1 cellular context compared by ENCODE assay signal in the genomic region with DNA sequence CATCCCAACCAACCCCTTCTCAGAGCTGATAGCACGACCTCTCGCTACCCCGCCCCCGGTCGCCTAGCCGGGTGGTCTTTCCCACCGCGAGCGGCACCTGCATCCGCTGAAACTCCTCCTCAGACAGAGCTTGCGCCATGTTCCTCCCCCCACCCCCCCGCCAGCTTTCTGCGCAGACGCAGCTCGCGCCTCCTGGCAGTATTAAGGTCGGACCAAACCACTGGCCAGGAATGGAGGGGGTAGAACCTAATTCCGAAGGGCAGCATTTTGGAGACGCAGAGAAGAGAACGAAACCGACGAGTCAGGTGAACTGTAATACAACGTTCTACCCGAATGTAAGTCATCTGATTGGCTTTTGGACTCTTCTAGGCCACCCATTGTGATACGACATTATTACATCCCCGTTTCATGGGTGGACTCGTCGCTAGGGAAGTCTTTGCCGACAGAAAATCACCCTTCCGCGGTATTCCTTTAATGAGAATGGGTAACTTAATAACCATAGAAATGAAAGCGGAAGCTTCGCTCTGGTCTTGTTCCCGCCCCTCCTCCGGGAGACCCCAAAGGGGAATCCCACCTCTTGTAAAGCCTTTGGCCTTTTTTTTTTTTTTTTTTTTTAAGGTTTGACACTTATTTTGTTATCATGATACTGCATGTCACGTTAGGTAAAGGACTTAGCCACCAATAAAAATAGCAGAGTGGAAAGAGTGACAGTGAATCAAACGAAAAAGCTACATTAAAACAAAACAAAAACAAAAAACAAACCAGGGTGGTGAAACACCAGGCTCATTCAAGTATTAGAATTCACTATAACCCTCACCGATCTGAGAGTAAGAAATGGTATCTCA.
A peak's percentile ranks its signal among the peaks of the same experiment; 100 is the strongest.
TF ChIP-seq lines count a peak whose summit lies in the region.

A gene with protein sequence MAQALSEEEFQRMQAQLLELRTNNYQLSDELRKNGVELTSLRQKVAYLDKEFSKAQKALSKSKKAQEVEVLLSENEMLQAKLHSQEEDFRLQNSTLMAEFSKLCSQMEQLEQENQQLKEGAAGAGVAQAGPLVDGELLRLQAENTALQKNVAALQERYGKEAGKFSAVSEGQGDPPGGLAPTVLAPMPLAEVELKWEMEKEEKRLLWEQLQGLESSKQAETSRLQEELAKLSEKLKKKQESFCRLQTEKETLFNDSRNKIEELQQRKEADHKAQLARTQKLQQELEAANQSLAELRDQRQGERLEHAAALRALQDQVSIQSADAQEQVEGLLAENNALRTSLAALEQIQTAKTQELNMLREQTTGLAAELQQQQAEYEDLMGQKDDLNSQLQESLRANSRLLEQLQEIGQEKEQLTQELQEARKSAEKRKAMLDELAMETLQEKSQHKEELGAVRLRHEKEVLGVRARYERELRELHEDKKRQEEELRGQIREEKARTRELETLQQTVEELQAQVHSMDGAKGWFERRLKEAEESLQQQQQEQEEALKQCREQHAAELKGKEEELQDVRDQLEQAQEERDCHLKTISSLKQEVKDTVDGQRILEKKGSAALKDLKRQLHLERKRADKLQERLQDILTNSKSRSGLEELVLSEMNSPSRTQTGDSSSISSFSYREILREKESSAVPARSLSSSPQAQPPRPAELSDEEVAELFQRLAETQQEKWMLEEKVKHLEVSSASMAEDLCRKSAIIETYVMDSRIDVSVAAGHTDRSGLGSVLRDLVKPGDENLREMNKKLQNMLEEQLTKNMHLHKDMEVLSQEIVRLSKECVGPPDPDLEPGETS (minus strand): TSS at position 174 of the 845 bp plus-strand sequence. CDS start 35 bp downstream, at position 139.

TF ChIP-seq in K562, 482 proteins besides CTCF, POLR2A, EP300 and RAD21 (continued from another document and continues in another):
- TF ChIP-seq SREBF1 (IDR thresholded peaks at IDR 0.05; ENCODE audit: borderline replicate concordance, low read depth, low read length) (0 out of 2 replicates have a peak, but pooled peaks have one; percentile 70), CBX3 (IDR thresholded peaks at IDR 0.05; ENCODE audit: borderline replicate concordance in 1 of 2, low read length in 2 of 2) (no peak), C11orf30 (IDR thresholded peaks at IDR 0.05; ENCODE audit: low read depth) (0 out of 2 replicates have a peak, but pooled peaks have one; percentile 28), TEAD1 (CRISPR knock-in tag; IDR thresholded peaks at IDR 0.05) (peak; percentile 46 to 87; a peak in 2 of 4 replicates), SNIP1 (IDR thresholded peaks at IDR 0.05; ENCODE audit: low read depth) (no peak), HNRNPH1 (optimal IDR thresholded peaks at IDR 0.05; ENCODE audit: low read depth, low read length) (no peak), TCF7L2 (IDR thresholded peaks at IDR 0.05; ENCODE audit: low read depth, low read length) (peak; percentile 88), GABPA (tag; conservative IDR thresholded peaks at IDR 0.05; ENCODE audit: low read depth) (peak; percentile 49; the same call in 1 of the 2 replicates), GTF2A2 (tag; IDR thresholded peaks at IDR 0.05) (peak; percentile 68; the same call in 1 of the 2 replicates), ZNF766 (CRISPR knock-in tag; conservative IDR thresholded peaks at IDR 0.05) (0 out of 2 replicates have a peak, but pooled peaks have one; percentile 8), DMBX1 (CRISPR knock-in tag; IDR thresholded peaks at IDR 0.05; ENCODE audit: borderline replicate concordance) (no peak), PCBP2 (IDR thresholded peaks at IDR 0.05; ENCODE audit: low read depth, low read length, poor library complexity, severe bottlenecking) (no peak), EP400 (IDR thresholded peaks at IDR 0.05) (peak; percentile 43), PYGO2 (tag; IDR thresholded peaks at IDR 0.05) (no peak), MAFF (IDR thresholded peaks at IDR 0.05; ENCODE audit: low read length) (peak; percentile 77), HDAC2 (IDR thresholded peaks at IDR 0.05) (0 out of 2 replicates have a peak, but pooled peaks have one; percentile 27), TAF1 (IDR thresholded peaks at IDR 0.05; ENCODE audit: control insufficient read depth, extremely low read depth, insufficient read depth, low read length, severe bottlenecking) (peak; percentile 96), ASH1L (IDR thresholded peaks at IDR 0.05; ENCODE audit: borderline replicate concordance, low read depth, partially characterized antibody) (peak; percentile 81), PML (IDR thresholded peaks at IDR 0.05; ENCODE audit: low read length) (peak; percentile 62; the same call in 1 of the 2 replicates), RBFOX2 (IDR thresholded peaks at IDR 0.05; ENCODE audit: low read depth, low read length) (peak; percentile 85), NUFIP1 (IDR thresholded peaks at IDR 0.05; ENCODE audit: partially characterized antibody) (peak; percentile 62), ZNF436 (CRISPR knock-in tag; IDR thresholded peaks at IDR 0.05) (no peak), YY1 (IDR thresholded peaks at IDR 0.05; ENCODE audit: borderline replicate concordance in 1 of 3, control insufficient read depth in 1 of 3, extremely low read depth in 1 of 3, insufficient read depth in 3 of 3, insufficient read length in 1 of 3, insufficient replicate concordance in 2 of 3, low read depth in 1 of 3, low read length in 2 of 3) (peak; percentile 78 to 92 (median 85)), NCOA4 (IDR thresholded peaks at IDR 0.05; ENCODE audit: partially characterized antibody) (no peak), ARNT (IDR thresholded peaks at IDR 0.05) (no peak)
- TF ChIP-seq, protein P1, sequence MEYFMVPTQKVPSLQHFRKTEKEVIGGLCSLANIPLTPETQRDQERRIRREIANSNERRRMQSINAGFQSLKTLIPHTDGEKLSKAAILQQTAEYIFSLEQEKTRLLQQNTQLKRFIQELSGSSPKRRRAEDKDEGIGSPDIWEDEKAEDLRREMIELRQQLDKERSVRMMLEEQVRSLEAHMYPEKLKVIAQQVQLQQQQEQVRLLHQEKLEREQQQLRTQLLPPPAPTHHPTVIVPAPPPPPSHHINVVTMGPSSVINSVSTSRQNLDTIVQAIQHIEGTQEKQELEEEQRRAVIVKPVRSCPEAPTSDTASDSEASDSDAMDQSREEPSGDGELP (CRISPR knock-in tag; IDR thresholded peaks at IDR 0.05; ENCODE audit: borderline replicate concordance): peak; percentile 53; the same call in 1 of the 2 replicates
- TF ChIP-seq, protein P2, sequence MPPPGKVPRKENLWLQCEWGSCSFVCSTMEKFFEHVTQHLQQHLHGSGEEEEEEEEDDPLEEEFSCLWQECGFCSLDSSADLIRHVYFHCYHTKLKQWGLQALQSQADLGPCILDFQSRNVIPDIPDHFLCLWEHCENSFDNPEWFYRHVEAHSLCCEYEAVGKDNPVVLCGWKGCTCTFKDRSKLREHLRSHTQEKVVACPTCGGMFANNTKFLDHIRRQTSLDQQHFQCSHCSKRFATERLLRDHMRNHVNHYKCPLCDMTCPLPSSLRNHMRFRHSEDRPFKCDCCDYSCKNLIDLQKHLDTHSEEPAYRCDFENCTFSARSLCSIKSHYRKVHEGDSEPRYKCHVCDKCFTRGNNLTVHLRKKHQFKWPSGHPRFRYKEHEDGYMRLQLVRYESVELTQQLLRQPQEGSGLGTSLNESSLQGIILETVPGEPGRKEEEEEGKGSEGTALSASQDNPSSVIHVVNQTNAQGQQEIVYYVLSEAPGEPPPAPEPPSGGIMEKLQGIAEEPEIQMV (tag; conservative IDR thresholded peaks at IDR 0.05; ENCODE audit: low read depth): no peak
- TF ChIP-seq, protein P3, sequence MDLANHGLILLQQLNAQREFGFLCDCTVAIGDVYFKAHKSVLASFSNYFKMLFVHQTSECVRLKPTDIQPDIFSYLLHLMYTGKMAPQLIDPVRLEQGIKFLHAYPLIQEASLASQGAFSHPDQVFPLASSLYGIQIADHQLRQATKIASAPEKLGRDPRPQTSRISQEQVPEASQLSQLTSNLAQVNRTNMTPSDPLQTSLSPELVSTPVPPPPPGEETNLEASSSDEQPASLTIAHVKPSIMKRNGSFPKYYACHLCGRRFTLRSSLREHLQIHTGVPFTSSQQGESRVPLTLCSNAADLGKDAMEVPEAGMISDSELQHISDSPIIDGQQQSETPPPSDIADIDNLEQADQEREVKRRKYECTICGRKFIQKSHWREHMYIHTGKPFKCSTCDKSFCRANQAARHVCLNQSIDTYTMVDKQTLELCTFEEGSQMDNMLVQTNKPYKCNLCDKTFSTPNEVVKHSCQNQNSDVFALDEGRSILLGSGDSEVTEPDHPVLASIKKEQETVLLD (IDR thresholded peaks at IDR 0.05): peak; percentile 89
- TF ChIP-seq, protein P4, sequence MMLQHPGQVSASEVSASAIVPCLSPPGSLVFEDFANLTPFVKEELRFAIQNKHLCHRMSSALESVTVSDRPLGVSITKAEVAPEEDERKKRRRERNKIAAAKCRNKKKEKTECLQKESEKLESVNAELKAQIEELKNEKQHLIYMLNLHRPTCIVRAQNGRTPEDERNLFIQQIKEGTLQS (IDR thresholded peaks at IDR 0.05): peak; percentile 29; the same call in 1 of the 2 replicates
- TF ChIP-seq, protein P4 (CRISPR knock-in tag; conservative IDR thresholded peaks at IDR 0.05): no peak
- TF ChIP-seq, protein P5, sequence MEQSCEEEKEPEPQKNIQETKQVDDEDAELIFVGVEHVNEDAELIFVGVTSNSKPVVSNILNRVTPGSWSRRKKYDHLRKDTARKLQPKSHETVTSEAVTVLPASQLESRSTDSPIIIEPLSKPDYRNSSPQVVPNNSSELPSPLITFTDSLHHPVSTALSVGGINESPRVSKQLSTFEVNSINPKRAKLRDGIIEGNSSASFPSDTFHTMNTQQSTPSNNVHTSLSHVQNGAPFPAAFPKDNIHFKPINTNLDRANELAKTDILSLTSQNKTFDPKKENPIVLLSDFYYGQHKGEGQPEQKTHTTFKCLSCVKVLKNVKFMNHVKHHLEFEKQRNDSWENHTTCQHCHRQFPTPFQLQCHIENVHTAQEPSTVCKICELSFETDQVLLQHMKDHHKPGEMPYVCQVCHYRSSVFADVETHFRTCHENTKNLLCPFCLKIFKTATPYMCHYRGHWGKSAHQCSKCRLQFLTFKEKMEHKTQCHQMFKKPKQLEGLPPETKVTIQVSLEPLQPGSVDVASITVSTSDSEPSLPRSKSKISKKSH (CRISPR knock-in tag; IDR thresholded peaks at IDR 0.05): no peak
- TF ChIP-seq, protein P6, sequence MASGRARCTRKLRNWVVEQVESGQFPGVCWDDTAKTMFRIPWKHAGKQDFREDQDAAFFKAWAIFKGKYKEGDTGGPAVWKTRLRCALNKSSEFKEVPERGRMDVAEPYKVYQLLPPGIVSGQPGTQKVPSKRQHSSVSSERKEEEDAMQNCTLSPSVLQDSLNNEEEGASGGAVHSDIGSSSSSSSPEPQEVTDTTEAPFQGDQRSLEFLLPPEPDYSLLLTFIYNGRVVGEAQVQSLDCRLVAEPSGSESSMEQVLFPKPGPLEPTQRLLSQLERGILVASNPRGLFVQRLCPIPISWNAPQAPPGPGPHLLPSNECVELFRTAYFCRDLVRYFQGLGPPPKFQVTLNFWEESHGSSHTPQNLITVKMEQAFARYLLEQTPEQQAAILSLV (tag; IDR thresholded peaks at IDR 0.05): no peak
- TF ChIP-seq, protein P7, sequence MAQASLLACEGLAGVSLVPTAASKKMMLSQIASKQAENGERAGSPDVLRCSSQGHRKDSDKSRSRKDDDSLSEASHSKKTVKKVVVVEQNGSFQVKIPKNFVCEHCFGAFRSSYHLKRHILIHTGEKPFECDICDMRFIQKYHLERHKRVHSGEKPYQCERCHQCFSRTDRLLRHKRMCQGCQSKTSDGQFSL (CRISPR knock-in tag; IDR thresholded peaks at IDR 0.05): peak; percentile 85
- TF ChIP-seq, protein P7 (tag; IDR thresholded peaks at IDR 0.05): peak in 1 of 2 experiments; percentile 45; a peak in 1 of 4 replicates
- TF ChIP-seq, protein P8, sequence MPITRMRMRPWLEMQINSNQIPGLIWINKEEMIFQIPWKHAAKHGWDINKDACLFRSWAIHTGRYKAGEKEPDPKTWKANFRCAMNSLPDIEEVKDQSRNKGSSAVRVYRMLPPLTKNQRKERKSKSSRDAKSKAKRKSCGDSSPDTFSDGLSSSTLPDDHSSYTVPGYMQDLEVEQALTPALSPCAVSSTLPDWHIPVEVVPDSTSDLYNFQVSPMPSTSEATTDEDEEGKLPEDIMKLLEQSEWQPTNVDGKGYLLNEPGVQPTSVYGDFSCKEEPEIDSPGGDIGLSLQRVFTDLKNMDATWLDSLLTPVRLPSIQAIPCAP (CRISPR knock-in tag; IDR thresholded peaks at IDR 0.05; ENCODE audit: borderline replicate concordance): no peak
- TF ChIP-seq, protein P9, sequence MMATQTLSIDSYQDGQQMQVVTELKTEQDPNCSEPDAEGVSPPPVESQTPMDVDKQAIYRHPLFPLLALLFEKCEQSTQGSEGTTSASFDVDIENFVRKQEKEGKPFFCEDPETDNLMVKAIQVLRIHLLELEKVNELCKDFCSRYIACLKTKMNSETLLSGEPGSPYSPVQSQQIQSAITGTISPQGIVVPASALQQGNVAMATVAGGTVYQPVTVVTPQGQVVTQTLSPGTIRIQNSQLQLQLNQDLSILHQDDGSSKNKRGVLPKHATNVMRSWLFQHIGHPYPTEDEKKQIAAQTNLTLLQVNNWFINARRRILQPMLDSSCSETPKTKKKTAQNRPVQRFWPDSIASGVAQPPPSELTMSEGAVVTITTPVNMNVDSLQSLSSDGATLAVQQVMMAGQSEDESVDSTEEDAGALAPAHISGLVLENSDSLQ (IDR thresholded peaks at IDR 0.05): peak; percentile 36; the same call in 1 of the 2 replicates
- TF ChIP-seq, protein P10, sequence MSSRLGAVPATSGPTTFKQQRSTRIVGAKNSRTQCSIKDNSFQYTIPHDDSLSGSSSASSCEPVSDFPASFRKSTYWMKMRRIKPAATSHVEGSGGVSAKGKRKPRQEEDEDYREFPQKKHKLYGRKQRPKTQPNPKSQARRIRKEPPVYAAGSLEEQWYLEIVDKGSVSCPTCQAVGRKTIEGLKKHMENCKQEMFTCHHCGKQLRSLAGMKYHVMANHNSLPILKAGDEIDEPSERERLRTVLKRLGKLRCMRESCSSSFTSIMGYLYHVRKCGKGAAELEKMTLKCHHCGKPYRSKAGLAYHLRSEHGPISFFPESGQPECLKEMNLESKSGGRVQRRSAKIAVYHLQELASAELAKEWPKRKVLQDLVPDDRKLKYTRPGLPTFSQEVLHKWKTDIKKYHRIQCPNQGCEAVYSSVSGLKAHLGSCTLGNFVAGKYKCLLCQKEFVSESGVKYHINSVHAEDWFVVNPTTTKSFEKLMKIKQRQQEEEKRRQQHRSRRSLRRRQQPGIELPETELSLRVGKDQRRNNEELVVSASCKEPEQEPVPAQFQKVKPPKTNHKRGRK (tag; IDR thresholded peaks at IDR 0.05): no peak
